ENCODE assay signal across 8 cellular contexts in the genomic region with DNA sequence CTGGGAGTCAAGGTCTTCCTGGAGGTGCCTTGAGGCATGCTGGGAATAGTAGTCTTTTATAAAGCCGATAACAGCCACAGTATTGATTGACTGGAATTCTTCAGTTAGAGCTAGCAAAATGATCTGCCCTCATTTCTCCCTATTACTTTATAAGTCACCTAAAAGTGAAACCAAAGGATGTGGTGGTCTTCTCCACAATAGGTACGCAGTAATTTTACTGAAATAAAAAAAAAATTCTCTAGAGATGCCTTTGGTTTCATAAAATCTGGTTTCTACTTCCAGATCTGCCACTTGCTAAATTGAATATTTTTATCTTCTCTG. TPM values are rescaled to one million over a fixed set of nuclear protein-coding genes. Genes with fewer than 3 reads are reported as not detected.
DNase-seq lines count a peak whose midpoint lies in the region; ATAC-seq, FAIRE-seq and TF ChIP-seq lines count a peak whose summit lies in the region.

No MANE protein-coding gene starts in this region.

- peaks cover 45% of the 10 kb centered on the region for H3K79me2 ChIP-seq in PC-9 (ENCODE audit: low read depth)
- H3K79me2 ChIP-seq in endothelial cell of umbilical vein (ENCODE audit: control insufficient read depth, insufficient read depth, low read length), result peaks cover 43% of the 10 kb centered on the region

- H3K4me2 ChIP-seq in PC-9 (peak overlapping the region; percentile 79), endothelial cell of umbilical vein (ENCODE audit: insufficient read depth, low read length) (peak overlapping the region; percentile 49)

- CTCF ChIA-PET in CD8-positive, alpha-beta memory T cell (lab: Charles Lee), result interaction anchor here (1.9 kb wide), 1 partner anchor 107 kb away, joined by 6 read pairs; a partner anchor contains a TSS
- CTCF ChIA-PET in PC-9 (lab: Charles Lee), result no interaction called here
- CTCF ChIA-PET in endothelial cell of umbilical vein (lab: Charles Lee), result interaction anchor here (2.1 kb wide), 1 partner anchor 22 kb away, joined by 7 read pairs; no protein-coding TSS in a partner anchor

- no peak for ATAC-seq in GM21381 (IDR thresholded peaks at IDR 0.05; ENCODE audit: unreplicated experiment)
- ATAC-seq in HG03342 (IDR thresholded peaks at IDR 0.05; ENCODE audit: unreplicated experiment), result no peak
- ATAC-seq in esophagus mucosa, result no peak

- H3K4me3 ChIP-seq in CD8-positive, alpha-beta memory T cell (ENCODE audit: low read length), result peak overlapping the region; percentile 92
- H3K4me3 ChIP-seq in PC-9, result peak overlapping the region; percentile 92
- H3K4me3 ChIP-seq in endothelial cell of umbilical vein (replicated peaks in 1 of 3; ENCODE audit: insufficient read depth in 1 of 3, low read depth in 1 of 3, low read length in 3 of 3), result peak overlapping the region in 2 of 3 experiments; percentile 86 to 97
- peak overlapping the region; percentile 70 for H3K4me3 ChIP-seq in ovary

- peaks cover 21 to 33% (median 30%) of the 10 kb centered on the region in 3 donors for H3K4me1 Mint-ChIP-seq in CD8-positive, alpha-beta memory T cell

- peak overlapping the region; percentile 94 to 99 (median 98) for H3K27ac Mint-ChIP-seq in CD8-positive, alpha-beta memory T cell

- WGBS in ovary, 3 donors, result 3 to 9% (median 5%) methylated on average over 2 of the region's 2 CpGs

- TF ChIP-seq EP300 in ovary (IDR thresholded peaks at IDR 0.05), result no peak

- no peak for TF ChIP-seq POLR2A in endothelial cell of umbilical vein (IDR thresholded peaks at IDR 0.05; ENCODE audit: low read depth, low read length)
- no peak for TF ChIP-seq POLR2A in ovary (IDR thresholded peaks at IDR 0.05)

- peaks cover 9 to 10% of the 10 kb centered on the region in 2 donors for H3K27me3 Mint-ChIP-seq in CD8-positive, alpha-beta memory T cell

- H3K9me1 ChIP-seq in endothelial cell of umbilical vein (replicated peaks; ENCODE audit: control insufficient read depth, extremely low read depth, insufficient read depth, low read length), result no peaks in the 10 kb centered on the region

- intact Hi-C loops in PC-9 (cut with micrococcal nuclease; ENCODE audit: unreplicated experiment), result no loop called here
- intact Hi-C loops in endothelial cell of umbilical vein (cut with micrococcal nuclease), result loop anchor here (1.0 to 2.0 kb wide), 3 partner anchors 50 to 215 kb away; a partner anchor contains a TSS
- intact Hi-C loops in ovary (cut with DNase I), result no loop called here

- H3K36me3 Mint-ChIP-seq in CD8-positive, alpha-beta memory T cell, result peaks cover 2 to 11% (median 3%) of the 10 kb centered on the region in 3 donors

- peak overlapping the region; percentile 96 for H3K27ac ChIP-seq in CD8-positive, alpha-beta memory T cell (ENCODE audit: low read depth, low read length)
- H3K27ac ChIP-seq in PC-9, result peak overlapping the region; percentile 91; the same call in 1 of the 2 replicates
- no peak overlapping the region for H3K27ac ChIP-seq in endothelial cell of umbilical vein (ENCODE audit: insufficient read depth, low read depth, low read length)
- peak overlapping the region in 1 of 2 donors; percentile 98 for H3K27ac ChIP-seq in ovary

- H3K4me3 Mint-ChIP-seq in CD8-positive, alpha-beta memory T cell, result peak overlapping the region; percentile 89 to 99 (median 98)

- no peaks in the 10 kb centered on the region; the same call in 1 of the 2 replicates for H3F3A ChIP-seq in PC-9 (ENCODE audit: insufficient read depth, low read depth)

- H3K9me2 ChIP-seq in PC-9 (ENCODE audit: insufficient read depth), result no peaks in the 10 kb centered on the region

- H3K36me3 ChIP-seq in CD8-positive, alpha-beta memory T cell (ENCODE audit: insufficient read depth, low read length), result no peaks in the 10 kb centered on the region
- H3K36me3 ChIP-seq in PC-9 (ENCODE audit: low read depth) (no peaks in the 10 kb centered on the region; the same call in 1 of the 2 replicates), endothelial cell of umbilical vein (ENCODE audit: control insufficient read depth in 2 of 2, extremely low read depth in 1 of 2, insufficient read depth in 2 of 2, low read length in 2 of 2) (no peaks in the 10 kb centered on the region), ovary (no peaks in the 10 kb centered on the region)

- H3K9me3 Mint-ChIP-seq in CD8-positive, alpha-beta memory T cell, result peaks cover 0 to 12% (median 10%) of the 10 kb centered on the region in 5 donors

- H3K4me1 ChIP-seq in CD8-positive, alpha-beta memory T cell (ENCODE audit: insufficient read depth, low read length), result peaks cover 4% of the 10 kb centered on the region
- H3K4me1 ChIP-seq in PC-9 (replicated peaks; ENCODE audit: insufficient read depth) (peaks cover 16% of the 10 kb centered on the region), endothelial cell of umbilical vein (ENCODE audit: control insufficient read depth, extremely low read depth, insufficient read depth, low read length) (peaks cover 5% of the 10 kb centered on the region), ovary (ENCODE audit: insufficient read depth) (peaks cover 3% of the 10 kb centered on the region)

- H2AFZ ChIP-seq in PC-9, result peak overlapping the region; percentile 71; the same call in 1 of the 2 replicates
- H2AFZ ChIP-seq in endothelial cell of umbilical vein (ENCODE audit: low read depth, low read length), result peak overlapping the region; percentile 67

- dilution Hi-C loops in endothelial cell of umbilical vein (cut with MboI; ENCODE audit: extremely low pct_ligation_motif_present, low sequenced_read_pairs), result no loop called here

- TF ChIP-seq CTCF in PC-9 (conservative IDR thresholded peaks at IDR 0.05) (no peak), endothelial cell of umbilical vein (IDR thresholded peaks at IDR 0.05; ENCODE audit: extremely low read depth in 1 of 2, insufficient read depth in 1 of 2, low read depth in 1 of 2, low read length in 2 of 2) (no peak), ovary (IDR thresholded peaks at IDR 0.05) (no peak)

- H3K9ac ChIP-seq in endothelial cell of umbilical vein (replicated peaks; ENCODE audit: extremely low read depth, insufficient read depth, low read length), result peak overlapping the region; percentile 89

- H4K20me1 ChIP-seq in PC-9 (ENCODE audit: insufficient read depth) (peaks cover 4% of the 10 kb centered on the region; the same call in 1 of the 2 replicates), endothelial cell of umbilical vein (replicated peaks; ENCODE audit: control insufficient read depth, extremely low read depth, insufficient read depth, low read length) (no peaks in the 10 kb centered on the region)

- no TSS peak for BruUV-seq in PC-9 (replicated peaks; lab: Mats Ljungman, UMichigan)
- BruUV-seq in endothelial cell of umbilical vein (replicated peaks; lab: Mats Ljungman, UMichigan), result no TSS peak

- FAIRE-seq in endothelial cell of umbilical vein (lab: Jason Lieb, UNC), result peak; percentile 99

- no peaks in the 10 kb centered on the region for H3K27me3 ChIP-seq in CD8-positive, alpha-beta memory T cell (ENCODE audit: insufficient read depth, low read length, poor library complexity, severe bottlenecking)
- H3K27me3 ChIP-seq in PC-9 (ENCODE audit: insufficient read depth, low read depth), result no peaks in the 10 kb centered on the region
- H3K27me3 ChIP-seq in endothelial cell of umbilical vein (ENCODE audit: control insufficient read depth in 2 of 2, insufficient read depth in 2 of 2, low read length in 2 of 2), result no peaks in the 10 kb centered on the region
- H3K27me3 ChIP-seq in ovary, result no peaks in the 10 kb centered on the region

- DNase-seq in CD8-positive, alpha-beta memory T cell, result no peak
- DNase-seq in PC-9 (no peak), endothelial cell of umbilical vein (ENCODE audit: low read depth, low spot score) (no peak), ovary (no peak), cerebellar cortex (ENCODE audit: low spot score) (no peak)

- H3K9me3 ChIP-seq in CD8-positive, alpha-beta memory T cell (ENCODE audit: low read length), result no peaks in the 10 kb centered on the region
- H3K9me3 ChIP-seq in PC-9 (ENCODE audit: insufficient read depth, low read depth) (peaks cover 4% of the 10 kb centered on the region), endothelial cell of umbilical vein (replicated peaks; ENCODE audit: control insufficient read depth, insufficient read depth, low read length) (no peaks in the 10 kb centered on the region), ovary (no peaks in the 10 kb centered on the region)

- POLR2A ChIA-PET in CD8-positive, alpha-beta memory T cell (lab: Charles Lee), result interaction anchor here (2.0 kb wide), 1 partner anchor 107 kb away, joined by 7 read pairs; a partner anchor contains a TSS
- POLR2A ChIA-PET in PC-9 (lab: Charles Lee; ENCODE audit: unreplicated experiment) (interaction anchor here (0.5 kb wide), 1 partner anchor 108 kb away, joined by 5 read pairs; no protein-coding TSS in a partner anchor), endothelial cell of umbilical vein (lab: Charles Lee) (no interaction called here)

RNA-seq across cellular contexts. Expression of a gene that starts 0.5 kb away (rescaled TPM):
- total RNA-seq in CD8-positive, alpha-beta memory T cell, result 10 to 100 TPM; 38.8 to 40.3 TPM
- 6.4 TPM for polyA plus RNA-seq in CD8-positive, alpha-beta memory T cell
- total RNA-seq in PC-9 (2021) (29.7 and 47.6 TPM in 2 replicates), endothelial cell of umbilical vein (29.2 and 30.2 TPM in 2 replicates), ovary (10 to 100 TPM in 2 of 7 donors, 1 to 10 TPM in 5; 6.2 to 11.9 (median 8.6) TPM), esophagus mucosa (15.9 TPM)
- polyA plus RNA-seq in endothelial cell of umbilical vein (21.9 and 23.2 TPM in 2 replicates), ovary (1 to 10 TPM; 4.3 to 9.5 TPM)
- polyA plus RNA-seq in endothelial cell of umbilical vein (2011; cell fraction: cytosol; rRNA removed), result 15.2 and 17.3 TPM in 2 replicates
- 10.8 and 12.3 TPM in 2 replicates for polyA plus RNA-seq in endothelial cell of umbilical vein (2011; cell fraction: nucleus; rRNA removed)
- polyA plus RNA-seq in endothelial cell of umbilical vein (2012), result 11.1 and 23.9 TPM in 2 replicates
- 67.3 and 69.5 TPM in 2 replicates for polyA minus RNA-seq in endothelial cell of umbilical vein
- polyA minus RNA-seq in endothelial cell of umbilical vein (2011; cell fraction: cytosol; rRNA and poly(A)+ RNA removed), result 64.5 TPM
- polyA minus RNA-seq in endothelial cell of umbilical vein (2011; cell fraction: nucleus; rRNA and poly(A)+ RNA removed), result 14.1 and 22.1 TPM in 2 replicates

RNA-seq across cellular contexts. Expression of a gene that starts 51.0 kb away (rescaled TPM):
- 10 to 100 TPM; 17.2 to 17.4 TPM for total RNA-seq in CD8-positive, alpha-beta memory T cell
- 30.7 TPM for polyA plus RNA-seq in CD8-positive, alpha-beta memory T cell
- total RNA-seq in PC-9 (2021) (23.3 and 26.1 TPM in 2 replicates), endothelial cell of umbilical vein (14.8 TPM in 2 replicates), ovary (10 to 100 TPM; 11.5 to 20.9 (median 18.3) TPM), esophagus mucosa (20.1 TPM)
- polyA plus RNA-seq in endothelial cell of umbilical vein (26.2 and 28.1 TPM in 2 replicates), ovary (10 to 100 TPM; 14.6 to 47.8 TPM)
- polyA plus RNA-seq in endothelial cell of umbilical vein (2011; cell fraction: cytosol; rRNA removed), result 20.5 and 23.6 TPM in 2 replicates
- 19.9 and 21.6 TPM in 2 replicates for polyA plus RNA-seq in endothelial cell of umbilical vein (2011; cell fraction: nucleus; rRNA removed)
- polyA plus RNA-seq in endothelial cell of umbilical vein (2012), result 15.1 and 18.8 TPM in 2 replicates
- polyA minus RNA-seq in endothelial cell of umbilical vein, result 25.5 and 29.5 TPM in 2 replicates
- polyA minus RNA-seq in endothelial cell of umbilical vein (2011; cell fraction: cytosol; rRNA and poly(A)+ RNA removed), result 6.6 TPM
- polyA minus RNA-seq in endothelial cell of umbilical vein (2011; cell fraction: nucleus; rRNA and poly(A)+ RNA removed), result 6.6 and 9.8 TPM in 2 replicates

RNA-seq across cellular contexts. Expression of a gene that starts 55.4 kb away (rescaled TPM):
- total RNA-seq in CD8-positive, alpha-beta memory T cell, result not detected
- polyA plus RNA-seq in CD8-positive, alpha-beta memory T cell, result not detected
- total RNA-seq in PC-9 (2021) (not detected in 2 replicates), endothelial cell of umbilical vein (not detected in 2 replicates), ovary (under 1 TPM in 1 of 7 donors, not detected in 6; 0.46 TPM), esophagus mucosa (not detected)
- polyA plus RNA-seq in endothelial cell of umbilical vein (not detected in 2 replicates), ovary (not detected)
- polyA plus RNA-seq in endothelial cell of umbilical vein (2011; cell fraction: cytosol; rRNA removed), result not detected in 2 replicates
- not detected in 2 replicates for polyA plus RNA-seq in endothelial cell of umbilical vein (2011; cell fraction: nucleus; rRNA removed)
- 0.09 and 0.16 TPM in 2 replicates for polyA plus RNA-seq in endothelial cell of umbilical vein (2012)
- polyA minus RNA-seq in endothelial cell of umbilical vein, result not detected in 2 replicates
- polyA minus RNA-seq in endothelial cell of umbilical vein (2011; cell fraction: cytosol; rRNA and poly(A)+ RNA removed), result not detected
- not detected in 2 replicates for polyA minus RNA-seq in endothelial cell of umbilical vein (2011; cell fraction: nucleus; rRNA and poly(A)+ RNA removed)
